1 cellular context compared by ENCODE assay signal in genomic region chr5:127072861-127073846, GRCh38.
TF ChIP-seq lines count a peak whose summit lies in the region.

Gene C5orf63, minus strand, starts transcription at chr5:127073502. Its CDS starts 14,507 bp downstream, at chr5:127058995.

TF ChIP-seq in HepG2, 621 proteins besides CTCF, POLR2A, EP300 and RAD21 (continued from another document and continues in another):
- TF ChIP-seq BRF2 (CRISPR knock-in tag; IDR thresholded peaks at IDR 0.05): peak; percentile 92; the same call in 1 of the 2 replicates
- no peak for TF ChIP-seq MAFF (IDR thresholded peaks at IDR 0.05; ENCODE audit: low read depth, low read length)
- peak; percentile 70 for TF ChIP-seq POLR2AphosphoS5 (IDR thresholded peaks at IDR 0.05; ENCODE audit: low read depth, low read length)
- TF ChIP-seq KDM5B (CRISPR knock-in tag; IDR thresholded peaks at IDR 0.05; ENCODE audit: borderline replicate concordance): peak; percentile 95
- TF ChIP-seq ZNF280D (CRISPR knock-in tag; IDR thresholded peaks at IDR 0.05): no peak
- 0 out of 2 replicates have a peak, but pooled peaks have one; percentile 57 for TF ChIP-seq ZC3H13 (CRISPR knock-in tag; IDR thresholded peaks at IDR 0.05)
- peak; percentile 47; the same call in 1 of the 2 replicates for TF ChIP-seq ZBTB20 (CRISPR knock-in tag; IDR thresholded peaks at IDR 0.05; ENCODE audit: borderline replicate concordance, low read depth)
- peak; percentile 57; the same call in 1 of the 3 replicates for TF ChIP-seq MXI1 (IDR thresholded peaks at IDR 0.05; ENCODE audit: borderline replicate concordance, low read depth, low read length)
- no peak; the same call in 1 of the 2 replicates for TF ChIP-seq KLF9 (CRISPR knock-in tag; IDR thresholded peaks at IDR 0.05; ENCODE audit: low read depth)
- TF ChIP-seq ERF (CRISPR knock-in tag; IDR thresholded peaks at IDR 0.05): peak; percentile 88
- TF ChIP-seq TGIF2 (CRISPR knock-in tag; IDR thresholded peaks at IDR 0.05): no peak
- TF ChIP-seq RAD51 (IDR thresholded peaks at IDR 0.05; ENCODE audit: borderline replicate concordance): no peak
- TF ChIP-seq HCFC1 (IDR thresholded peaks at IDR 0.05; ENCODE audit: low read depth, low read length): no peak
- no peak for TF ChIP-seq DBP (CRISPR knock-in tag; IDR thresholded peaks at IDR 0.05; ENCODE audit: not compliant biosample characterization)
- TF ChIP-seq CREM (IDR thresholded peaks at IDR 0.05): no peak; the same call in 1 of the 2 replicates
- TF ChIP-seq CREM (CRISPR knock-in tag; IDR thresholded peaks at IDR 0.05): no peak
- TF ChIP-seq ZNF513 (CRISPR knock-in tag; conservative IDR thresholded peaks at IDR 0.05): no peak
- peak; percentile 49; the same call in 1 of the 2 replicates for TF ChIP-seq E2F5 (CRISPR knock-in tag; conservative IDR thresholded peaks at IDR 0.05)
- no peak for TF ChIP-seq ZNF292 (CRISPR knock-in tag; IDR thresholded peaks at IDR 0.05; ENCODE audit: borderline replicate concordance, low read depth)
- peak; percentile 74 for TF ChIP-seq MYPOP (CRISPR knock-in tag; IDR thresholded peaks at IDR 0.05)
- TF ChIP-seq FOXK2 (IDR thresholded peaks at IDR 0.05): no peak
- no peak for TF ChIP-seq MAFG (CRISPR knock-in tag; IDR thresholded peaks at IDR 0.05)
- TF ChIP-seq HMGA1 (CRISPR knock-in tag; conservative IDR thresholded peaks at IDR 0.05): no peak
- TF ChIP-seq MED1 (CRISPR knock-in tag; IDR thresholded peaks at IDR 0.05): peak; percentile 57; the same call in 1 of the 2 replicates
- TF ChIP-seq ZNF468 (CRISPR knock-in tag; IDR thresholded peaks at IDR 0.05): no peak
- TF ChIP-seq ZBTB42 (CRISPR knock-in tag; IDR thresholded peaks at IDR 0.05): no peak; the same call in 1 of the 2 replicates
- TF ChIP-seq ZNF766 (CRISPR knock-in tag; IDR thresholded peaks at IDR 0.05; ENCODE audit: borderline replicate concordance): no peak; the same call in 1 of the 2 replicates
- TF ChIP-seq SKIL (CRISPR knock-in tag; IDR thresholded peaks at IDR 0.05; ENCODE audit: borderline replicate concordance): no peak
- TF ChIP-seq SUZ12 (IDR thresholded peaks at IDR 0.05; ENCODE audit: low read depth, low read length): no peak
- TF ChIP-seq SETDB1 (CRISPR knock-in tag; IDR thresholded peaks at IDR 0.05; ENCODE audit: borderline replicate concordance): no peak
- TF ChIP-seq MTA1 (CRISPR knock-in tag; IDR thresholded peaks at IDR 0.05; ENCODE audit: borderline replicate concordance): peak; percentile 71; the same call in 1 of the 2 replicates
- TF ChIP-seq PHB2 (IDR thresholded peaks at IDR 0.05; ENCODE audit: partially characterized antibody): no peak
- peak; percentile 81; the same call in 1 of the 2 replicates for TF ChIP-seq ZNF44 (CRISPR knock-in tag; IDR thresholded peaks at IDR 0.05)
- TF ChIP-seq ASH2L (IDR thresholded peaks at IDR 0.05; ENCODE audit: insufficient read length, low read depth, low read length): peak; percentile 68
- TF ChIP-seq KIAA2018 (CRISPR knock-in tag; IDR thresholded peaks at IDR 0.05; ENCODE audit: borderline replicate concordance): no peak
- no peak for TF ChIP-seq NFIB (CRISPR knock-in tag; IDR thresholded peaks at IDR 0.05; ENCODE audit: borderline replicate concordance)
- no peak for TF ChIP-seq GTF2F1 (IDR thresholded peaks at IDR 0.05; ENCODE audit: low read length)
- TF ChIP-seq ZBTB44 (CRISPR knock-in tag; IDR thresholded peaks at IDR 0.05): no peak
